In the genomic region with DNA sequence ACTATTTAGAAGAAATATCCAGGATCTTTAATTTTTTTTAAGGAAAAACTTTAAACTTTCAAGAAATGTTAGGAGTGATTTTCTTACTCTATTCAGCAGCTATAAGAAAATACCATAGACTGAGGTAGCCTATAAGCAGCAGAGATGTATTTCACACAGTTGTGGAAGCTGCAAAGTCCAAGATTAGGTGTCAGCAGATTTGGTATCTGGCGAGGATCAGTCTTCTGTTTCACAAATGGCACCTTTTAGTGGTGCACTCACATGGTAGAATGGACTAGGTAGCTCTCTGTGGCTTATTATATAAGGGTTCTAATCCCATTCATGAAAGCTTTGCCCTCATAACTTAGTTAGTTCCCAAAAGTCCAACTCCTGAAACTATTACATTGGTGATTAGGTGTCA, we compare ENCODE assay signal across 8 cellular contexts.
"Had no signal": no experiment of that assay in that cellular context is flagged by ENCODE, and none has a peak within 500 bp of the region (broad histone marks: within the 10 kb centered on the region; RNA-seq: fewer than 3 reads in every experiment).

No MANE protein-coding gene starts in this region.

- H3K4me3 ChIP-seq: GM12878 had no signal

- ATAC-seq: GM12878 had no signal

- FAIRE-seq: G401.6, GM12878, GM12891, GM12892, GM18507, GM19239 had no signal

- DNase-seq: GDM1, GF-D8 had no signal
